ENCODE assay signal across 1 cellular context in the genomic region with DNA sequence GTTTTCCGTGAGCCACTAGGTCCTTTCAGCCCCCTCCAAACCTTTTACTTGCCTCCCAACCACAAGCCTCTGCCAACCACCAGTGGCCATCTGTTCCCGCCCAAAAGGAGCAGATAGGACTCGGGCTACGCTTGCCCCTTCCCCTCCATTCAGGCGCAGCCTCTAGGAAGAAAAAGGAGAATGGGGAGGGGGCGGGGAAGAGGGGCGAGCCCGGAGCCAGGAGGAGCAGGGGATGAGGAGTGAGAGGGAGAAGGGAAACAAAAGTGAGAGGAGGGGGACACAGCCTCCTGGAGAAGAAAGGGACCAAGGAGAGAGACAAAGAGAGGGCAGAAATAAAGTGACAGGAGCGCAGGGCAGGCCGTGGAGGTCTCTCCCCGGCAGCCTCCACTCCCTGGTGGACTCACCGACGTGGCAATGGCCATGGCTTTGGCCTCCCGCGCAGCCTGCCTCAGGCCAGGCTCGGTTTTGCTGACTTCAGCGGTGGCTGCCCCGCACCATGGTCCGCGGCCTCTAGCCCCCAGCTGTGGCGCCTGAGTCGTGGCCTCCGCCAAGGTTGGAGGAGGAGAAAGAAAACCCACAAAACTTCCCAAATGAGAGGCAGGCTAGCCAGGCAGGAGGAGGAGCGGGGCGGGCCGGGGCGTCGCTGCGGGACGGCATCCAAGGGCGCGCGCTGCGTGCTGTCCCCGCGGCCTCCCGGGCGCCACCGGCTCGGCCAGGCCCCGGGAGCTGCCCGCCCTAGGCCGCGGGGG.
TF ChIP-seq lines count a peak whose summit lies in the region.

EFS (minus strand) TSS at position 569 of the 749 bp plus-strand sequence; CDS start at position 422, 147 bp downstream.

TF ChIP-seq in GM23338, 12 proteins besides CTCF, POLR2A, EP300 and RAD21 (continued from another document):
- TF ChIP-seq, protein P1, sequence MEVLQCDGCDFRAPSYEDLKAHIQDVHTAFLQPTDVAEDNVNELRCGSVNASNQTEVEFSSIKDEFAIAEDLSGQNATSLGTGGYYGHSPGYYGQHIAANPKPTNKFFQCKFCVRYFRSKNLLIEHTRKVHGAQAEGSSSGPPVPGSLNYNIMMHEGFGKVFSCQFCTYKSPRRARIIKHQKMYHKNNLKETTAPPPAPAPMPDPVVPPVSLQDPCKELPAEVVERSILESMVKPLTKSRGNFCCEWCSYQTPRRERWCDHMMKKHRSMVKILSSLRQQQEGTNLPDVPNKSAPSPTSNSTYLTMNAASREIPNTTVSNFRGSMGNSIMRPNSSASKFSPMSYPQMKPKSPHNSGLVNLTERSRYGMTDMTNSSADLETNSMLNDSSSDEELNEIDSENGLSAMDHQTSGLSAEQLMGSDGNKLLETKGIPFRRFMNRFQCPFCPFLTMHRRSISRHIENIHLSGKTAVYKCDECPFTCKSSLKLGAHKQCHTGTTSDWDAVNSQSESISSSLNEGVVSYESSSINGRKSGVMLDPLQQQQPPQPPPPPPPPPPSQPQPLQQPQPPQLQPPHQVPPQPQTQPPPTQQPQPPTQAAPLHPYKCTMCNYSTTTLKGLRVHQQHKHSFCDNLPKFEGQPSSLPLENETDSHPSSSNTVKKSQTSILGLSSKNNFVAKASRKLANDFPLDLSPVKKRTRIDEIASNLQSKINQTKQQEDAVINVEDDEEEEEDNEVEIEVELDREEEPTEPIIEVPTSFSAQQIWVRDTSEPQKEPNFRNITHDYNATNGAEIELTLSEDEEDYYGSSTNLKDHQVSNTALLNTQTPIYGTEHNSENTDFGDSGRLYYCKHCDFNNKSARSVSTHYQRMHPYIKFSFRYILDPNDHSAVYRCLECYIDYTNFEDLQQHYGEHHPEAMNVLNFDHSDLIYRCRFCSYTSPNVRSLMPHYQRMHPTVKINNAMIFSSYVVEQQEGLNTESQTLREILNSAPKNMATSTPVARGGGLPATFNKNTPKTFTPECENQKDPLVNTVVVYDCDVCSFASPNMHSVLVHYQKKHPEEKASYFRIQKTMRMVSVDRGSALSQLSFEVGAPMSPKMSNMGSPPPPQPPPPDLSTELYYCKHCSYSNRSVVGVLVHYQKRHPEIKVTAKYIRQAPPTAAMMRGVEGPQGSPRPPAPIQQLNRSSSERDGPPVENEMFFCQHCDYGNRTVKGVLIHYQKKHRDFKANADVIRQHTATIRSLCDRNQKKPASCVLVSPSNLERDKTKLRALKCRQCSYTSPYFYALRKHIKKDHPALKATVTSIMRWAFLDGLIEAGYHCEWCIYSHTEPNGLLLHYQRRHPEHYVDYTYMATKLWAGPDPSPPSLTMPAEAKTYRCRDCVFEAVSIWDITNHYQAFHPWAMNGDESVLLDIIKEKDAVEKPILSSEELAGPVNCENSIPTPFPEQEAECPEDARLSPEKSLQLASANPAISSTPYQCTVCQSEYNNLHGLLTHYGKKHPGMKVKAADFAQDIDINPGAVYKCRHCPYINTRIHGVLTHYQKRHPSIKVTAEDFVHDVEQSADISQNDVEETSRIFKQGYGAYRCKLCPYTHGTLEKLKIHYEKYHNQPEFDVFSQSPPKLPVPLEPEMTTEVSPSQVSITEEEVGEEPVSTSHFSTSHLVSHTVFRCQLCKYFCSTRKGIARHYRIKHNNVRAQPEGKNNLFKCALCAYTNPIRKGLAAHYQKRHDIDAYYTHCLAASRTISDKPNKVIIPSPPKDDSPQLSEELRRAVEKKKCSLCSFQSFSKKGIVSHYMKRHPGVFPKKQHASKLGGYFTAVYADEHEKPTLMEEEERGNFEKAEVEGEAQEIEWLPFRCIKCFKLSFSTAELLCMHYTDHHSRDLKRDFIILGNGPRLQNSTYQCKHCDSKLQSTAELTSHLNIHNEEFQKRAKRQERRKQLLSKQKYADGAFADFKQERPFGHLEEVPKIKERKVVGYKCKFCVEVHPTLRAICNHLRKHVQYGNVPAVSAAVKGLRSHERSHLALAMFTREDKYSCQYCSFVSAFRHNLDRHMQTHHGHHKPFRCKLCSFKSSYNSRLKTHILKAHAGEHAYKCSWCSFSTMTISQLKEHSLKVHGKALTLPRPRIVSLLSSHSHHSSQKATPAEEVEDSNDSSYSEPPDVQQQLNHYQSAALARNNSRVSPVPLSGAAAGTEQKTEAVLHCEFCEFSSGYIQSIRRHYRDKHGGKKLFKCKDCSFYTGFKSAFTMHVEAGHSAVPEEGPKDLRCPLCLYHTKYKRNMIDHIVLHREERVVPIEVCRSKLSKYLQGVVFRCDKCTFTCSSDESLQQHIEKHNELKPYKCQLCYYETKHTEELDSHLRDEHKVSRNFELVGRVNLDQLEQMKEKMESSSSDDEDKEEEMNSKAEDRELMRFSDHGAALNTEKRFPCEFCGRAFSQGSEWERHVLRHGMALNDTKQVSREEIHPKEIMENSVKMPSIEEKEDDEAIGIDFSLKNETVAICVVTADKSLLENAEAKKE (CRISPR knock-in tag; IDR thresholded peaks at IDR 0.05): no peak
- TF ChIP-seq ETS1 (IDR thresholded peaks at IDR 0.05): no peak
